ENCODE assay signal across 7 cellular contexts in the genomic region with DNA sequence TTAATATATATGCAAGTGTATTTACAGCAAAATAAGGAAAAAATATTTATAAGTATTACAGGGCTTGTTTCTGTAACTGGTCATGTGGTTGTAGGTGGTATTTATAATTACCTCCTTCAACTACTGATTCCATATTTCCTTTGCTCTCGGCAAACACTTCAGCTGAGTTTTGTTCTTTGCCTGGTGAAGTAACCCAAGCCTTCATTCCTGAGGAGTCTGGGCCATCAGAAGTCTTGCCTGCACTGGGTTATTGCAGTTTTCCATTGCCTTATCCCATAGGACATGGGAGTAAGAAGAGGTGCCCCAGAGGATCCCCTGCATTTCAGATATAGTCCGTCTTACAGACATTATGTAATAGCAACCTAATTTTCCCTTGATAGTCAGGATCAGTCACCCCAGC. TPM values are rescaled to one million over a fixed set of nuclear protein-coding genes. Genes with fewer than 3 reads are reported as not detected.
"Had no signal": no experiment of that assay in that cellular context is flagged by ENCODE, and none has a peak within 500 bp of the region (broad histone marks: within the 10 kb centered on the region; RNA-seq: fewer than 3 reads in every experiment).

No MANE protein-coding gene starts in this region.

- H3K27ac ChIP-seq: HL-60 had no signal

- H3K9me3 Mint-ChIP-seq: IgD-negative memory B cell had no signal

- DNase-seq: IMR-90, KBM-7 had no signal

- H3K27ac Mint-ChIP-seq: IgD-negative memory B cell had no signal

- H3K4me3 Mint-ChIP-seq: IgD-negative memory B cell had no signal

- ATAC-seq: HepG2, K562 had no signal

- H3K4me3 ChIP-seq: K562 had no signal

RNA-seq across cellular contexts. Expression of a gene that starts 23.8 kb away (rescaled TPM):
- total RNA-seq: HepG2, HT-29, IMR-90, K562 had no signal
